3 cellular contexts compared by ENCODE assay signal in genomic region chr2:238133499-238134392, GRCh38.
TF ChIP-seq lines count a peak whose summit lies in the region.

No MANE protein-coding gene starts in this region.

TF ChIP-seq in A549, 52 proteins besides CTCF, POLR2A, EP300 and RAD21:
- no peak for TF ChIP-seq MAFK (IDR thresholded peaks at IDR 0.05; ENCODE audit: partially characterized antibody)
- no peak for TF ChIP-seq BHLHE40 (IDR thresholded peaks at IDR 0.05; ENCODE audit: low read depth, low read length)
- TF ChIP-seq HEYL (CRISPR knock-in tag; IDR thresholded peaks at IDR 0.05) = no peak
- no peak for TF ChIP-seq ESRRA (IDR thresholded peaks at IDR 0.05; ENCODE audit: borderline replicate concordance, low read length)
- TF ChIP-seq GATA3 (IDR thresholded peaks at IDR 0.05; ENCODE audit: borderline replicate concordance) = no peak
- TF ChIP-seq TP53 (CRISPR knock-in tag; IDR thresholded peaks at IDR 0.05) = no peak
- no peak for TF ChIP-seq ZC3H11A (IDR thresholded peaks at IDR 0.05)
- no peak for TF ChIP-seq CHD4 (IDR thresholded peaks at IDR 0.05; ENCODE audit: borderline replicate concordance)
TF ChIP-seq in A549: peak in this region for 0.

TF ChIP-seq in GM23338, 12 proteins besides CTCF, POLR2A, EP300 and RAD21 (continues in another document):
- TF ChIP-seq ETS1 (IDR thresholded peaks at IDR 0.05) (no peak), ZNF114 (CRISPR knock-in tag; IDR thresholded peaks at IDR 0.05) (no peak), POLR2AphosphoS5 (IDR thresholded peaks at IDR 0.05; ENCODE audit: low read depth) (no peak), STAT1 (IDR thresholded peaks at IDR 0.05; ENCODE audit: unreplicated experiment) (no peak), EZH2phosphoT487 (IDR thresholded peaks at IDR 0.05; ENCODE audit: unreplicated experiment) (no peak), EZH2 (IDR thresholded peaks at IDR 0.05; ENCODE audit: low read depth, unreplicated experiment) (no peak), NANOG (IDR thresholded peaks at IDR 0.05; ENCODE audit: borderline replicate concordance) (no peak), CREB1 (CRISPR knock-in tag; IDR thresholded peaks at IDR 0.05; ENCODE audit: low read depth) (no peak), ZNF331 (CRISPR knock-in tag; IDR thresholded peaks at IDR 0.05; ENCODE audit: low read depth) (no peak), JUNB (IDR thresholded peaks at IDR 0.05; ENCODE audit: unreplicated experiment) (no peak)
- TF ChIP-seq, protein P1, sequence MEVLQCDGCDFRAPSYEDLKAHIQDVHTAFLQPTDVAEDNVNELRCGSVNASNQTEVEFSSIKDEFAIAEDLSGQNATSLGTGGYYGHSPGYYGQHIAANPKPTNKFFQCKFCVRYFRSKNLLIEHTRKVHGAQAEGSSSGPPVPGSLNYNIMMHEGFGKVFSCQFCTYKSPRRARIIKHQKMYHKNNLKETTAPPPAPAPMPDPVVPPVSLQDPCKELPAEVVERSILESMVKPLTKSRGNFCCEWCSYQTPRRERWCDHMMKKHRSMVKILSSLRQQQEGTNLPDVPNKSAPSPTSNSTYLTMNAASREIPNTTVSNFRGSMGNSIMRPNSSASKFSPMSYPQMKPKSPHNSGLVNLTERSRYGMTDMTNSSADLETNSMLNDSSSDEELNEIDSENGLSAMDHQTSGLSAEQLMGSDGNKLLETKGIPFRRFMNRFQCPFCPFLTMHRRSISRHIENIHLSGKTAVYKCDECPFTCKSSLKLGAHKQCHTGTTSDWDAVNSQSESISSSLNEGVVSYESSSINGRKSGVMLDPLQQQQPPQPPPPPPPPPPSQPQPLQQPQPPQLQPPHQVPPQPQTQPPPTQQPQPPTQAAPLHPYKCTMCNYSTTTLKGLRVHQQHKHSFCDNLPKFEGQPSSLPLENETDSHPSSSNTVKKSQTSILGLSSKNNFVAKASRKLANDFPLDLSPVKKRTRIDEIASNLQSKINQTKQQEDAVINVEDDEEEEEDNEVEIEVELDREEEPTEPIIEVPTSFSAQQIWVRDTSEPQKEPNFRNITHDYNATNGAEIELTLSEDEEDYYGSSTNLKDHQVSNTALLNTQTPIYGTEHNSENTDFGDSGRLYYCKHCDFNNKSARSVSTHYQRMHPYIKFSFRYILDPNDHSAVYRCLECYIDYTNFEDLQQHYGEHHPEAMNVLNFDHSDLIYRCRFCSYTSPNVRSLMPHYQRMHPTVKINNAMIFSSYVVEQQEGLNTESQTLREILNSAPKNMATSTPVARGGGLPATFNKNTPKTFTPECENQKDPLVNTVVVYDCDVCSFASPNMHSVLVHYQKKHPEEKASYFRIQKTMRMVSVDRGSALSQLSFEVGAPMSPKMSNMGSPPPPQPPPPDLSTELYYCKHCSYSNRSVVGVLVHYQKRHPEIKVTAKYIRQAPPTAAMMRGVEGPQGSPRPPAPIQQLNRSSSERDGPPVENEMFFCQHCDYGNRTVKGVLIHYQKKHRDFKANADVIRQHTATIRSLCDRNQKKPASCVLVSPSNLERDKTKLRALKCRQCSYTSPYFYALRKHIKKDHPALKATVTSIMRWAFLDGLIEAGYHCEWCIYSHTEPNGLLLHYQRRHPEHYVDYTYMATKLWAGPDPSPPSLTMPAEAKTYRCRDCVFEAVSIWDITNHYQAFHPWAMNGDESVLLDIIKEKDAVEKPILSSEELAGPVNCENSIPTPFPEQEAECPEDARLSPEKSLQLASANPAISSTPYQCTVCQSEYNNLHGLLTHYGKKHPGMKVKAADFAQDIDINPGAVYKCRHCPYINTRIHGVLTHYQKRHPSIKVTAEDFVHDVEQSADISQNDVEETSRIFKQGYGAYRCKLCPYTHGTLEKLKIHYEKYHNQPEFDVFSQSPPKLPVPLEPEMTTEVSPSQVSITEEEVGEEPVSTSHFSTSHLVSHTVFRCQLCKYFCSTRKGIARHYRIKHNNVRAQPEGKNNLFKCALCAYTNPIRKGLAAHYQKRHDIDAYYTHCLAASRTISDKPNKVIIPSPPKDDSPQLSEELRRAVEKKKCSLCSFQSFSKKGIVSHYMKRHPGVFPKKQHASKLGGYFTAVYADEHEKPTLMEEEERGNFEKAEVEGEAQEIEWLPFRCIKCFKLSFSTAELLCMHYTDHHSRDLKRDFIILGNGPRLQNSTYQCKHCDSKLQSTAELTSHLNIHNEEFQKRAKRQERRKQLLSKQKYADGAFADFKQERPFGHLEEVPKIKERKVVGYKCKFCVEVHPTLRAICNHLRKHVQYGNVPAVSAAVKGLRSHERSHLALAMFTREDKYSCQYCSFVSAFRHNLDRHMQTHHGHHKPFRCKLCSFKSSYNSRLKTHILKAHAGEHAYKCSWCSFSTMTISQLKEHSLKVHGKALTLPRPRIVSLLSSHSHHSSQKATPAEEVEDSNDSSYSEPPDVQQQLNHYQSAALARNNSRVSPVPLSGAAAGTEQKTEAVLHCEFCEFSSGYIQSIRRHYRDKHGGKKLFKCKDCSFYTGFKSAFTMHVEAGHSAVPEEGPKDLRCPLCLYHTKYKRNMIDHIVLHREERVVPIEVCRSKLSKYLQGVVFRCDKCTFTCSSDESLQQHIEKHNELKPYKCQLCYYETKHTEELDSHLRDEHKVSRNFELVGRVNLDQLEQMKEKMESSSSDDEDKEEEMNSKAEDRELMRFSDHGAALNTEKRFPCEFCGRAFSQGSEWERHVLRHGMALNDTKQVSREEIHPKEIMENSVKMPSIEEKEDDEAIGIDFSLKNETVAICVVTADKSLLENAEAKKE (CRISPR knock-in tag; IDR thresholded peaks at IDR 0.05) = no peak

TF ChIP-seq in WTC11, 78 proteins besides CTCF, POLR2A, EP300 and RAD21:
- TF ChIP-seq ZNF263 (CRISPR knock-in tag; IDR thresholded peaks at IDR 0.05; ENCODE audit: low read depth) (no peak), ZNF671 (CRISPR knock-in tag; IDR thresholded peaks at IDR 0.05) (no peak), ZNF232 (CRISPR knock-in tag; IDR thresholded peaks at IDR 0.05) (no peak), CREM (CRISPR knock-in tag; IDR thresholded peaks at IDR 0.05) (no peak), GABPB1 (CRISPR knock-in tag; IDR thresholded peaks at IDR 0.05) (no peak), ZNF121 (CRISPR knock-in tag; IDR thresholded peaks at IDR 0.05) (no peak), ZNF317 (CRISPR knock-in tag; IDR thresholded peaks at IDR 0.05; ENCODE audit: borderline replicate concordance, low read depth) (no peak)
